8 cellular contexts compared by ENCODE assay signal in the genomic region with DNA sequence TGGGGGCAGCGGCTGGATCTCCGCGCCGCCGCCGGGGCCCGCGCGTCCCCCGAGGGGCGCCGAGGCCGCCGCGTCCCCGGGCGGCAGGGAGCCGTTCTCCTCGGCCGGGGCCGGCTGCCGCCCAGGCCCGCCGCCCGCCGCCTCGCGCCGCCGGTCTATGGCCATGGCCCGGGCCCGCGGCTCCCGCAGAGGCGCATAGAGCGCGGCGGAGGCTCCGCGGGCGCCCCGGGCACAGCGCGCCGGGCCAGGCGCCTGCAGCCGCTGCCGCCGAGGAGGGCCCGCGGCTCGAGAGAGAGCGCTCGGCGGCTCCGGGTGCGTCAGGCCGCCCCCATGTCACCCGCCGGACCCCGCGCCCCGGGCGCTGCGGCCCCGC. TPM values are rescaled to one million over a fixed set of nuclear protein-coding genes. Genes with fewer than 3 reads are reported as not detected.
DNase-seq lines count a peak whose midpoint lies in the region; ATAC-seq and TF ChIP-seq lines count a peak whose summit lies in the region.

No MANE protein-coding gene starts in this region.

- in situ Hi-C loops in astrocyte of the cerebellum (cut with HindIII; ENCODE audit: low sequenced_read_pairs): no loop called here

- peaks cover 5% of the 10 kb centered on the region for H3K9me3 Mint-ChIP-seq in glutamatergic neuron (ENCODE audit: unreplicated experiment)

- H3K27me3 ChIP-seq in mononuclear cell (ENCODE audit: insufficient read depth, low read length): peaks cover 76% of the 10 kb centered on the region

- peaks cover 2% of the 10 kb centered on the region for H3K27me3 Mint-ChIP-seq in glutamatergic neuron (ENCODE audit: unreplicated experiment)

- TF ChIP-seq CTCF in astrocyte of the cerebellum (IDR thresholded peaks at IDR 0.05; ENCODE audit: low read depth, low read length, missing control alignments): no peak
- TF ChIP-seq CTCF in glutamatergic neuron (IDR thresholded peaks at IDR 0.05; ENCODE audit: partially characterized antibody, unreplicated experiment): no peak

- ATAC-seq in GM21786 (IDR thresholded peaks at IDR 0.05; ENCODE audit: unreplicated experiment): peak; percentile 25

- H3K4me3 ChIP-seq in astrocyte of the cerebellum (ENCODE audit: low read depth, low read length) (peak overlapping the region; percentile 74), mononuclear cell (ENCODE audit: low read length) (peak overlapping the region; percentile 22)

- peaks cover 19% of the 10 kb centered on the region for H3K4me1 Mint-ChIP-seq in glutamatergic neuron (ENCODE audit: low read depth, unreplicated experiment)

- intact Hi-C loops in posterior vena cava (cut with DNase I): loop anchor here (10.0 kb wide), 1 partner anchor 172 kb away; no protein-coding TSS in a partner anchor

- DNase-seq in D341Med (ENCODE audit: low spot score) (peak; percentile 87), astrocyte of the cerebellum (ENCODE audit: low read depth) (no peak), posterior vena cava (ENCODE audit: low spot score) (no peak), glutamatergic neuron (no peak), LoVo (ENCODE audit: low spot score) (no peak), GF-D8 (lab: John Stamatoyannopoulos, UW) (no peak)

- H3K9me3 ChIP-seq in mononuclear cell (ENCODE audit: low read depth, low read length): no peaks in the 10 kb centered on the region

- no peak overlapping the region for H3K4me3 Mint-ChIP-seq in glutamatergic neuron (ENCODE audit: unreplicated experiment)

- no peaks in the 10 kb centered on the region for H3K36me3 Mint-ChIP-seq in glutamatergic neuron (ENCODE audit: unreplicated experiment)

- H3K4me1 ChIP-seq in mononuclear cell (ENCODE audit: insufficient read depth, low read length): peaks cover 19% of the 10 kb centered on the region

- no peak overlapping the region for H3K27ac Mint-ChIP-seq in glutamatergic neuron (ENCODE audit: unreplicated experiment)

RNA-seq across cellular contexts. Expression of a gene that starts 0.5 kb away (rescaled TPM):
- total RNA-seq in mononuclear cell (6.0 TPM), posterior vena cava (1 to 10 TPM; 5.2 to 5.6 TPM), glutamatergic neuron (ENCODE audit: unreplicated experiment) (102 TPM)

Comparison
In these comparisons a context has a peak if more than half of its experiments do, and no peak if none do; other contexts are left out.
1. RNA of a gene that starts 0.5 kb away (total RNA-seq): 102 TPM in glutamatergic neuron (single experiment); 6.0 TPM in mononuclear cell (single experiment) and 5.2 to 5.6 TPM in posterior vena cava; every median in the first group is over 10 times any median in the second.